7 cellular contexts compared by ENCODE assay signal in genomic region chr2:194854941-194855340, GRCh38.
"Had no signal": no experiment of that assay in that cellular context is flagged by ENCODE, and none has a peak within 500 bp of the region (broad histone marks: within the 10 kb centered on the region; RNA-seq: fewer than 3 reads in every experiment).

No MANE protein-coding gene starts in this region.

- H3K27ac Mint-ChIP-seq: GM23338, HFFc6 had no signal

- H3K9me3 ChIP-seq: HAP-1 had no signal

- H3K4me1 ChIP-seq: HAP-1 had no signal

- H3K4me2 ChIP-seq: GM23338 had no signal

- H2AFZ ChIP-seq: GM23338 had no signal

- H3K4me1 Mint-ChIP-seq: GM23338 had no signal

- DNase-seq: H7, HFFc6, IMR-90 had no signal

- H3K36me3 ChIP-seq: HAP-1 had no signal

- FAIRE-seq: HTR-8/SVneo, K562 had no signal

- H3K4me3 Mint-ChIP-seq: GM23338, HFFc6 had no signal

- H3K4me3 ChIP-seq: GM23338, HAP-1, K562 had no signal
